1 cellular context compared by ENCODE assay signal in genomic region chr7:151456782-151457181, GRCh38.
TF ChIP-seq lines count a peak whose summit lies in the region.

No MANE protein-coding gene starts in this region.

TF ChIP-seq in GM23338, 12 proteins besides CTCF, POLR2A, EP300 and RAD21:
- TF ChIP-seq ZNF462 (CRISPR knock-in tag; IDR thresholded peaks at IDR 0.05) = peak; percentile 74
- no peak for TF ChIP-seq CREB1 (CRISPR knock-in tag; IDR thresholded peaks at IDR 0.05; ENCODE audit: low read depth)
- TF ChIP-seq NANOG (IDR thresholded peaks at IDR 0.05; ENCODE audit: borderline replicate concordance) = peak; percentile 86
- 0 out of 2 replicates have a peak, but pooled peaks have one; percentile 13 for TF ChIP-seq POLR2AphosphoS5 (IDR thresholded peaks at IDR 0.05; ENCODE audit: low read depth)
- no peak for TF ChIP-seq REST (IDR thresholded peaks at IDR 0.05; ENCODE audit: unreplicated experiment)
